In the genomic region with DNA sequence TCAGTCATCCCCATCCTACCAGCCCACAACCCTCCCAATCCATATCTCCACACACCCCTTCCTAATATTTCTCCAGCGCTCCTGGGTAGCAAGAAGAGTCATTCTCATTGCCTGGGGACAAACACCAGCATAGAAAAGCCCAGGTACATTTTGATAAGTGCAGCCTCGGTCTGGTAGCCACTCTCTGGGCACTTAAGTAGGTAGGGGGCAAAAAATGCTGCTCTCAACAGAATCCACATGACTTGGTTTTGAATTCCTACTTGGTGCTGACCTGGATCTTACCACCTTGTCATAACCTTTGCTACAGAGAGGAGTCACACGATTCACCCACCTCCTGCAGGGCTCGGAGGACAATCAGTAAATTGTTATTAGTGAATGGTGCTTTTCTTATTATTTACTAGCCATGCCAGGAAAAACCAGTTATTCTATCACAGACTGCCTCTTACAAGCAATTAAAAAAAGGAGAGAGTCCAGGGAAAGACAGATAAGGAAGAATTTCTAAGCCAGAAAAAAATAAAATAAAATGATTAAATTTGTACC, we compare ENCODE assay signal across 18 cellular contexts.
DNase-seq lines count a peak whose midpoint lies in the region; ATAC-seq, FAIRE-seq and TF ChIP-seq lines count a peak whose summit lies in the region.
"Had no signal": no experiment of that assay in that cellular context is flagged by ENCODE, and none has a peak within 500 bp of the region (broad histone marks: within the 10 kb centered on the region; RNA-seq: fewer than 3 reads in every experiment).

No MANE protein-coding gene starts in this region.

- H3K4me3 ChIP-seq in A673 (ENCODE audit: low read depth, low read length, poor library complexity, severe bottlenecking) (no peak overlapping the region), HCT116 (replicated peaks in 1 of 2; ENCODE audit: low read depth in 1 of 2, low read length in 2 of 2) (no peak overlapping the region), bronchial epithelial cell (ENCODE audit: low read depth, low read length) (no peak overlapping the region), gastroesophageal sphincter (no peak overlapping the region)
- H3K4me3 ChIP-seq: GM23248, HAP-1 had no signal

- H3K36me3 ChIP-seq in A673 (ENCODE audit: insufficient read depth, low read length, poor library complexity, severe bottlenecking) (no peaks in the 10 kb centered on the region), HCT116 (ENCODE audit: control insufficient read depth in 1 of 2, insufficient read depth in 2 of 2, low read length in 2 of 2) (no peaks in the 10 kb centered on the region), bronchial epithelial cell (ENCODE audit: control insufficient read depth, insufficient read depth, low read length) (no peaks in the 10 kb centered on the region), gastroesophageal sphincter (no peaks in the 10 kb centered on the region)
- H3K36me3 ChIP-seq: BE2C, HAP-1 had no signal

- H3K9me3 Mint-ChIP-seq in stimulated activated effector memory CD8-positive, alpha-beta T cell treated with anti-CD3 and anti-CD28 coated beads, Interleukin-12 subunit alpha, Interleukin-12 subunit beta, amount 100 ng/mL, for 72 hours: no peaks in the 10 kb centered on the region

- TF ChIP-seq RAD21 in HCT116 (IDR thresholded peaks at IDR 0.05; ENCODE audit: low read depth): no peak

- H3K27me3 ChIP-seq in A673 (replicated peaks; ENCODE audit: insufficient read depth, low read depth, low read length, poor library complexity) (no peaks in the 10 kb centered on the region), HCT116 (ENCODE audit: insufficient read depth, low read length) (no peaks in the 10 kb centered on the region), bronchial epithelial cell (ENCODE audit: control insufficient read depth, insufficient read depth, low read length) (no peaks in the 10 kb centered on the region), gastroesophageal sphincter (peaks cover 20% of the 10 kb centered on the region)

- DNase-seq in A673 (ENCODE audit: low spot score) (peak; percentile 39), HCT116 (ENCODE audit: low read depth, low spot score) (no peak), bronchial epithelial cell (ENCODE audit: low read depth) (no peak), T-helper 17 cell (no peak)
- DNase-seq in stimulated activated effector memory CD8-positive, alpha-beta T cell treated with anti-CD3 and anti-CD28 coated beads, Interleukin-12 subunit alpha, Interleukin-12 subunit beta, amount 100 ng/mL, for 72 hours (ENCODE audit: low spot score in 2 of 2): no peak
- DNase-seq: ACHN; BE2C; C1 segment of cervical spinal cord; Calu3; CD4-positive, alpha-beta memory T cell; GM23248 had no signal

- no peaks in the 10 kb centered on the region for H3K4me1 Mint-ChIP-seq in stimulated activated effector memory CD8-positive, alpha-beta T cell treated with anti-CD3 and anti-CD28 coated beads, Interleukin-12 subunit alpha, Interleukin-12 subunit beta, amount 100 ng/mL, for 72 hours
- H3K4me1 Mint-ChIP-seq in T-helper 17 cell: peaks cover 5% of the 10 kb centered on the region

- POLR2A ChIA-PET in A673 (lab: Charles Lee; ENCODE audit: low non-redundant PET) (no interaction called here), HCT116 (lab: Charles Lee) (no interaction called here)

- H3K27ac ChIP-seq in A673 (ENCODE audit: low read depth, low read length, poor library complexity, severe bottlenecking) (peak overlapping the region; percentile 97), HCT116 (ENCODE audit: low read depth, low read length) (no peak overlapping the region), gastroesophageal sphincter (no peak overlapping the region)
- H3K27ac ChIP-seq: GM23248, HL-60 had no signal

- no peak for TF ChIP-seq EP300 in gastroesophageal sphincter (IDR thresholded peaks at IDR 0.05)

- FAIRE-seq in bronchial epithelial cell (lab: Jason Lieb, UNC): peak; percentile 40
- FAIRE-seq: G401.6, GM12891, GM19239 had no signal

- no peak for TF ChIP-seq POLR2A in HCT116 (IDR thresholded peaks at IDR 0.05; ENCODE audit: borderline replicate concordance, extremely low read depth, insufficient read depth, insufficient read length)
- TF ChIP-seq POLR2A in gastroesophageal sphincter (IDR thresholded peaks at IDR 0.05): no peak

- H3K36me3 Mint-ChIP-seq in stimulated activated effector memory CD8-positive, alpha-beta T cell treated with anti-CD3 and anti-CD28 coated beads, Interleukin-12 subunit alpha, Interleukin-12 subunit beta, amount 100 ng/mL, for 72 hours: no peaks in the 10 kb centered on the region
- H3K36me3 Mint-ChIP-seq in T-helper 17 cell (ENCODE audit: low read depth): peaks cover 2% of the 10 kb centered on the region
- H3K36me3 Mint-ChIP-seq: CD4-positive, alpha-beta memory T cell had no signal

- no peak for TF ChIP-seq CTCF in A673 (conservative IDR thresholded peaks at IDR 0.05; ENCODE audit: low read depth, low read length)
- no peak for TF ChIP-seq CTCF in HCT116 (IDR thresholded peaks at IDR 0.05 in 2 of 3, conservative IDR thresholded peaks at IDR 0.05 in 1 of 3; ENCODE audit: borderline replicate concordance in 1 of 3, insufficient read depth in 1 of 3, low read depth in 2 of 3, low read length in 2 of 3)
- no peak for TF ChIP-seq CTCF in bronchial epithelial cell (IDR thresholded peaks at IDR 0.05; ENCODE audit: insufficient read depth, low read length, severe bottlenecking)
- no peak for TF ChIP-seq CTCF in gastroesophageal sphincter (IDR thresholded peaks at IDR 0.05)

- TSS peak; percentile 92 for BruUV-seq in A673 (replicated peaks; lab: Mats Ljungman, UMichigan)
- BruUV-seq in HCT116 (replicated peaks; lab: Mats Ljungman, UMichigan): no TSS peak

- peak overlapping the region; percentile 15; the same call in 1 of the 2 replicates for H3K4me2 ChIP-seq in HCT116 (ENCODE audit: low read length)

- CTCF ChIA-PET in A673 (lab: Charles Lee): no interaction called here
- CTCF ChIA-PET in HCT116 (lab: Charles Lee): no interaction called here

- no peak overlapping the region for H3K9ac ChIP-seq in HCT116 (ENCODE audit: low read length)
- H3K9ac ChIP-seq: GM23248 had no signal

- no peaks in the 10 kb centered on the region for H3K79me2 ChIP-seq in HCT116 (ENCODE audit: insufficient read depth, low read length)

- no peak overlapping the region for H3K4me3 Mint-ChIP-seq in stimulated activated effector memory CD8-positive, alpha-beta T cell treated with anti-CD3 and anti-CD28 coated beads, Interleukin-12 subunit alpha, Interleukin-12 subunit beta, amount 100 ng/mL, for 72 hours
- H3K4me3 Mint-ChIP-seq in T-helper 17 cell: no peak overlapping the region
- H3K4me3 Mint-ChIP-seq: CD4-positive, alpha-beta memory T cell had no signal

- H2AFZ ChIP-seq in HCT116 (ENCODE audit: low read depth, low read length, poor library complexity, severe bottlenecking): peak overlapping the region; percentile 2
- H2AFZ ChIP-seq: GM23248 had no signal

- ATAC-seq in HCT116: no peak
- no peak for ATAC-seq in stimulated activated effector memory CD8-positive, alpha-beta T cell treated with anti-CD3 and anti-CD28 coated beads, Interleukin-12 subunit alpha, Interleukin-12 subunit beta, amount 100 ng/mL, for 72 hours
- no peak for ATAC-seq in T-helper 17 cell
- no peak for ATAC-seq in GM19397 (IDR thresholded peaks at IDR 0.05; ENCODE audit: unreplicated experiment)
- no peak for ATAC-seq in gastroesophageal sphincter

- intact Hi-C loops in A673 (cut with micrococcal nuclease; ENCODE audit: unreplicated experiment): loop anchor here (2.0 to 5.0 kb wide), 4 partner anchors 113 to 1485 kb away; no protein-coding TSS in a partner anchor
- intact Hi-C loops in HCT116 (cut with micrococcal nuclease): no loop called here

- H3K9me2 ChIP-seq in HCT116 (ENCODE audit: insufficient read depth): no peaks in the 10 kb centered on the region

- RAD21 ChIA-PET in HCT116 (lab: Charles Lee; ENCODE audit: low non-redundant PET in 1 of 2, low total read pairs in 2 of 2, uncharacterized antibody in 2 of 2, unreplicated experiment in 2 of 2): no interaction called here

- H3K27me3 Mint-ChIP-seq in T-helper 17 cell: peaks cover 43% of the 10 kb centered on the region

- H3K27ac Mint-ChIP-seq in stimulated activated effector memory CD8-positive, alpha-beta T cell treated with anti-CD3 and anti-CD28 coated beads, Interleukin-12 subunit alpha, Interleukin-12 subunit beta, amount 100 ng/mL, for 72 hours: peak overlapping the region; percentile 33
- no peak overlapping the region for H3K27ac Mint-ChIP-seq in T-helper 17 cell
- H3K27ac Mint-ChIP-seq: CD4-positive, alpha-beta memory T cell had no signal

- H3K9me3 ChIP-seq in A673 (ENCODE audit: low read depth, low read length, poor library complexity, severe bottlenecking) (no peaks in the 10 kb centered on the region), HCT116 (ENCODE audit: control insufficient read depth in 1 of 2, insufficient read depth in 1 of 2, low read depth in 1 of 2, low read length in 2 of 2) (no peaks in the 10 kb centered on the region), T-helper 17 cell (ENCODE audit: control insufficient read depth, low read length, poor library complexity, severe bottlenecking) (no peaks in the 10 kb centered on the region), gastroesophageal sphincter (no peaks in the 10 kb centered on the region)
- H3K9me3 ChIP-seq: BE2C, HAP-1 had no signal

- WGBS in gastroesophageal sphincter (ENCODE audit: low coverage in 1 of 2), 2 donors: 74 to 85% methylated on average over 3 to 4 of the region's 4 CpGs

- H3K4me1 ChIP-seq in A673 (ENCODE audit: insufficient read depth, low read length, poor library complexity, severe bottlenecking) (peaks cover 56% of the 10 kb centered on the region), HCT116 (ENCODE audit: control insufficient read depth in 1 of 2, insufficient read depth in 2 of 2, low read length in 2 of 2) (peaks cover 0 to 29% of the 10 kb centered on the region in 2 experiments; a peak in 1 of 4 replicates), gastroesophageal sphincter (no peaks in the 10 kb centered on the region)
- H3K4me1 ChIP-seq: BE2C, HAP-1 had no signal

- no peaks in the 10 kb centered on the region for H4K20me1 ChIP-seq in HCT116 (ENCODE audit: insufficient read depth)

TF ChIP-seq in HCT116, 20 proteins besides CTCF, POLR2A, EP300 and RAD21 (continues in another document):
- TF ChIP-seq, protein P1, sequence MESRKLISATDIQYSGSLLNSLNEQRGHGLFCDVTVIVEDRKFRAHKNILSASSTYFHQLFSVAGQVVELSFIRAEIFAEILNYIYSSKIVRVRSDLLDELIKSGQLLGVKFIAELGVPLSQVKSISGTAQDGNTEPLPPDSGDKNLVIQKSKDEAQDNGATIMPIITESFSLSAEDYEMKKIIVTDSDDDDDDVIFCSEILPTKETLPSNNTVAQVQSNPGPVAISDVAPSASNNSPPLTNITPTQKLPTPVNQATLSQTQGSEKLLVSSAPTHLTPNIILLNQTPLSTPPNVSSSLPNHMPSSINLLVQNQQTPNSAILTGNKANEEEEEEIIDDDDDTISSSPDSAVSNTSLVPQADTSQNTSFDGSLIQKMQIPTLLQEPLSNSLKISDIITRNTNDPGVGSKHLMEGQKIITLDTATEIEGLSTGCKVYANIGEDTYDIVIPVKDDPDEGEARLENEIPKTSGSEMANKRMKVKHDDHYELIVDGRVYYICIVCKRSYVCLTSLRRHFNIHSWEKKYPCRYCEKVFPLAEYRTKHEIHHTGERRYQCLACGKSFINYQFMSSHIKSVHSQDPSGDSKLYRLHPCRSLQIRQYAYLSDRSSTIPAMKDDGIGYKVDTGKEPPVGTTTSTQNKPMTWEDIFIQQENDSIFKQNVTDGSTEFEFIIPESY (IDR thresholded peaks at IDR 0.05; ENCODE audit: extremely low read depth, insufficient replicate concordance, low read length): no peak
